ENCODE assay signal across 9 cellular contexts in genomic region chr6:130223508-130223907, GRCh38. TPM values are rescaled to one million over a fixed set of nuclear protein-coding genes. Genes with fewer than 3 reads are reported as not detected.
DNase-seq lines count a peak whose midpoint lies in the region; ATAC-seq and TF ChIP-seq lines count a peak whose summit lies in the region.
"Had no signal": no experiment of that assay in that cellular context is flagged by ENCODE, and none has a peak within 500 bp of the region (broad histone marks: within the 10 kb centered on the region; RNA-seq: fewer than 3 reads in every experiment).

No MANE protein-coding gene starts in this region.

- H3K27ac Mint-ChIP-seq in naive thymus-derived CD8-positive, alpha-beta T cell, result peak overlapping the region; percentile 89 to 95 (median 94)
- no peak overlapping the region for H3K27ac Mint-ChIP-seq in progenitor cell of endocrine pancreas

- ATAC-seq in GM19438 (IDR thresholded peaks at IDR 0.05; ENCODE audit: low read depth, unreplicated experiment) (peak; percentile 98), HG03378 (IDR thresholded peaks at IDR 0.05; ENCODE audit: unreplicated experiment) (peak; percentile 100)
- peak; percentile 92 to 96 for ATAC-seq in naive thymus-derived CD8-positive, alpha-beta T cell

- H3K27me3 Mint-ChIP-seq in naive thymus-derived CD8-positive, alpha-beta T cell, result no peaks in the 10 kb centered on the region
- H3K27me3 Mint-ChIP-seq in progenitor cell of endocrine pancreas, result no peaks in the 10 kb centered on the region

- no peaks in the 10 kb centered on the region for H3K4me1 ChIP-seq in adrenal gland (replicated peaks in 1 of 2)

- no peak overlapping the region for H3K4me3 ChIP-seq in adrenal gland
- H3K4me3 ChIP-seq: SK-N-MC had no signal

- no peak overlapping the region for H3K27ac ChIP-seq in adrenal gland
- H3K27ac ChIP-seq: SK-N-MC had no signal

- H3K27me3 ChIP-seq in adrenal gland, result no peaks in the 10 kb centered on the region

- POLR2A ChIA-PET in naive thymus-derived CD8-positive, alpha-beta T cell (lab: Charles Lee), result interaction anchor here (0.6 to 2.0 kb wide), 12 partner anchors 9 to 218 kb away, joined by 3 to 8 read pairs (median 4); no protein-coding TSS in a partner anchor

- no peaks in the 10 kb centered on the region for H3K9me3 ChIP-seq in adrenal gland (replicated peaks in 1 of 3)

- H3K36me3 ChIP-seq in adrenal gland (replicated peaks in 1 of 2), result no peaks in the 10 kb centered on the region

- peaks cover 8 to 39% (median 19%) of the 10 kb centered on the region in 4 donors for H3K4me1 Mint-ChIP-seq in naive thymus-derived CD8-positive, alpha-beta T cell
- no peaks in the 10 kb centered on the region for H3K4me1 Mint-ChIP-seq in progenitor cell of endocrine pancreas (ENCODE audit: low read depth)

- intact Hi-C loops in adrenal gland (cut with DNase I), result no loop called here

- DNase-seq in activated CD8-positive, alpha-beta memory T cell treated with anti-CD3 and anti-CD28 coated beads for 1 hour (ENCODE audit: extremely low read depth in 1 of 2, low read depth in 1 of 2), result peak; percentile 18 to 33
- peak; percentile 9 to 78 (median 41) for DNase-seq in naive thymus-derived CD8-positive, alpha-beta T cell
- DNase-seq in adrenal gland (no peak), progenitor cell of endocrine pancreas (ENCODE audit: low spot score, unreplicated experiment) (no peak), T1000 (lab: John Stamatoyannopoulos, UW) (no peak), superior temporal gyrus (ENCODE audit: extremely low spot score) (no peak)

- TF ChIP-seq POLR2A in adrenal gland (IDR thresholded peaks at IDR 0.05), result no peak

- peak overlapping the region; percentile 46 to 87 (median 71) for H3K4me3 Mint-ChIP-seq in naive thymus-derived CD8-positive, alpha-beta T cell
- H3K4me3 Mint-ChIP-seq in progenitor cell of endocrine pancreas (ENCODE audit: low read depth), result no peak overlapping the region

- TF ChIP-seq CTCF in adrenal gland (IDR thresholded peaks at IDR 0.05) (no peak), progenitor cell of endocrine pancreas (IDR thresholded peaks at IDR 0.05; ENCODE audit: unreplicated experiment) (no peak)

- peaks cover 0 to 11% (median 2%) of the 10 kb centered on the region in 9 donors for H3K9me3 Mint-ChIP-seq in naive thymus-derived CD8-positive, alpha-beta T cell
- H3K9me3 Mint-ChIP-seq in progenitor cell of endocrine pancreas (ENCODE audit: low read depth), result peaks cover 6% of the 10 kb centered on the region

- 89 to 93% (median 91%) methylated on average over 5 of the region's 5 CpGs; no CpG with 5 or more reads in 1 of the 4 donors for WGBS in adrenal gland, 4 donors

- H3K36me3 Mint-ChIP-seq in naive thymus-derived CD8-positive, alpha-beta T cell, result no peaks in the 10 kb centered on the region
- no peaks in the 10 kb centered on the region for H3K36me3 Mint-ChIP-seq in progenitor cell of endocrine pancreas (ENCODE audit: insufficient read depth)

RNA-seq across cellular contexts. Expression of gene SAMD3, which starts 0.8 kb away (rescaled TPM):
- 10 to 100 TPM; 28.7 to 34.1 TPM for total RNA-seq in naive thymus-derived CD8-positive, alpha-beta T cell
- 10 to 100 TPM; 19.2 to 91.4 (median 71.1) TPM for polyA plus RNA-seq in naive thymus-derived CD8-positive, alpha-beta T cell
- total RNA-seq in adrenal gland (1 to 10 TPM in 6 of 8 donors, under 1 TPM in 1, not detected in 1; 0.48 to 7.2 (median 4.3) TPM), progenitor cell of endocrine pancreas (0.69 and 1.0 TPM in 2 replicates)
- 1 to 10 TPM; 3.9 to 5.2 (median 4.4) TPM for polyA plus RNA-seq in adrenal gland

Comparison
In these comparisons a context has a peak if more than half of its experiments do, and no peak if none do; other contexts are left out.
1. DNase-seq: peak in activated CD8-positive, alpha-beta memory T cell treated with anti-CD3 and anti-CD28 coated beads for 1 hour (2 of 2) and naive thymus-derived CD8-positive, alpha-beta T cell (10 of 10); none in adrenal gland (0 of 7), progenitor cell of endocrine pancreas (single experiment), T1000 (single experiment) and superior temporal gyrus (single experiment).
2. Peak in every context shown above with its lines, with median percentiles within 50 percentile points of each other: ATAC-seq.